ENCODE assay signal across 21 cellular contexts in genomic region chr4:2807571-2807970, GRCh38. TPM values are rescaled to one million over a fixed set of nuclear protein-coding genes. Genes with fewer than 3 reads are reported as not detected.
DNase-seq lines count a peak whose midpoint lies in the region; ATAC-seq and TF ChIP-seq lines count a peak whose summit lies in the region.
"Had no signal": no experiment of that assay in that cellular context is flagged by ENCODE, and none has a peak within 500 bp of the region (broad histone marks: within the 10 kb centered on the region; RNA-seq: fewer than 3 reads in every experiment).

No MANE protein-coding gene starts in this region.

- H3K4me3 Mint-ChIP-seq in activated CD4-positive, alpha-beta memory T cell treated with anti-CD3 and anti-CD28 coated beads for 36 hours, result no peak overlapping the region
- no peak overlapping the region for H3K4me3 Mint-ChIP-seq in activated CD4-positive, alpha-beta memory T cell treated with anti-CD3 and anti-CD28 coated beads, Interleukin-2, amount 10 ng/mL, durations not matched to agents 7 days and 5 days
- H3K4me3 Mint-ChIP-seq in dendritic cell treated with granulocyte-macrophage colony-stimulating factor and Interleukin-4, amounts not matched to agents 40 ng/mL and 50 ng/mL, for 4 days, result no peak overlapping the region
- no peak overlapping the region for H3K4me3 Mint-ChIP-seq in type B pancreatic cell

- H3K27me3 Mint-ChIP-seq in activated CD4-positive, alpha-beta memory T cell treated with anti-CD3 and anti-CD28 coated beads for 36 hours, result no peaks in the 10 kb centered on the region
- no peaks in the 10 kb centered on the region for H3K27me3 Mint-ChIP-seq in activated CD4-positive, alpha-beta memory T cell treated with anti-CD3 and anti-CD28 coated beads, Interleukin-2, amount 10 ng/mL, durations not matched to agents 7 days and 5 days
- no peaks in the 10 kb centered on the region for H3K27me3 Mint-ChIP-seq in dendritic cell treated with granulocyte-macrophage colony-stimulating factor and Interleukin-4, amounts not matched to agents 40 ng/mL and 50 ng/mL, for 4 days
- H3K27me3 Mint-ChIP-seq in type B pancreatic cell, result no peaks in the 10 kb centered on the region
- H3K27me3 Mint-ChIP-seq: memory B cell; naive thymus-derived CD8-positive, alpha-beta T cell had no signal

- peaks cover 1% of the 10 kb centered on the region for H3K36me3 Mint-ChIP-seq in activated CD4-positive, alpha-beta memory T cell treated with anti-CD3 and anti-CD28 coated beads for 36 hours
- peaks cover 9% of the 10 kb centered on the region for H3K36me3 Mint-ChIP-seq in activated CD4-positive, alpha-beta memory T cell treated with anti-CD3 and anti-CD28 coated beads, Interleukin-2, amount 10 ng/mL, durations not matched to agents 7 days and 5 days (ENCODE audit: low read depth)
- peaks cover 95% of the 10 kb centered on the region for H3K36me3 Mint-ChIP-seq in dendritic cell treated with granulocyte-macrophage colony-stimulating factor and Interleukin-4, amounts not matched to agents 40 ng/mL and 50 ng/mL, for 4 days (ENCODE audit: low read depth)
- no peaks in the 10 kb centered on the region for H3K36me3 Mint-ChIP-seq in type B pancreatic cell
- H3K36me3 Mint-ChIP-seq: memory B cell; naive thymus-derived CD8-positive, alpha-beta T cell had no signal

- CTCF ChIA-PET in activated CD4-positive, alpha-beta memory T cell treated with anti-CD3 and anti-CD28 coated beads for 36 hours (lab: Charles Lee), result no interaction called here
- CTCF ChIA-PET in activated CD4-positive, alpha-beta memory T cell treated with anti-CD3 and anti-CD28 coated beads, Interleukin-2, amount 10 ng/mL, durations not matched to agents 7 days and 5 days (lab: Charles Lee), result no interaction called here

- no peak for DNase-seq in activated CD4-positive, alpha-beta memory T cell treated with anti-CD3 and anti-CD28 coated beads for 36 hours
- no peak for DNase-seq in activated CD4-positive, alpha-beta memory T cell treated with anti-CD3 and anti-CD28 coated beads, Interleukin-2, amount 10 ng/mL, durations not matched to agents 7 days and 5 days
- DNase-seq in mucosa of descending colon (peak in 2 of 3 donors; percentile 39 to 65), type B pancreatic cell (ENCODE audit: extremely low spot score, unreplicated experiment) (no peak), hypothalamus (lab: John Stamatoyannopoulos, UW) (no peak)
- DNase-seq in stimulated activated naive CD4-positive, alpha-beta T cell treated with Interleukin-2 at 50 U/mL for 16 hours (lab: John Stamatoyannopoulos, UW), result no peak
- DNase-seq: activated CD4-positive, CD25-positive, alpha-beta regulatory T cell treated with anti-CD3 and anti-CD28 coated beads, Interleukin-2, amount 50 U/mL, for 72 hours; Caco-2; islet precursor cell; KG1; MV-4-11; naive thymus-derived CD8-positive, alpha-beta T cell; NCI-H187 treated with DMSO at 0.1 percent for 48 hours had no signal

- H3K4me1 ChIP-seq in mucosa of descending colon (ENCODE audit: low read depth), result peaks cover 63% of the 10 kb centered on the region
- H3K4me1 ChIP-seq: Caco-2 had no signal

- no peaks in the 10 kb centered on the region for H3K36me3 ChIP-seq in mucosa of descending colon (ENCODE audit: low read depth)
- H3K36me3 ChIP-seq: adrenal gland, sigmoid colon, tibial artery had no signal

- H3K9me3 Mint-ChIP-seq in activated CD4-positive, alpha-beta memory T cell treated with anti-CD3 and anti-CD28 coated beads for 36 hours, result no peaks in the 10 kb centered on the region
- H3K9me3 Mint-ChIP-seq in activated CD4-positive, alpha-beta memory T cell treated with anti-CD3 and anti-CD28 coated beads, Interleukin-2, amount 10 ng/mL, durations not matched to agents 7 days and 5 days, result no peaks in the 10 kb centered on the region
- H3K9me3 Mint-ChIP-seq in dendritic cell treated with granulocyte-macrophage colony-stimulating factor and Interleukin-4, amounts not matched to agents 40 ng/mL and 50 ng/mL, for 4 days, result no peaks in the 10 kb centered on the region
- no peaks in the 10 kb centered on the region for H3K9me3 Mint-ChIP-seq in type B pancreatic cell
- H3K9me3 Mint-ChIP-seq: activated T-helper 2 cell treated with anti-CD3 and anti-CD28 coated beads, Interferon-gamma antibody, Interleukin-2, Interleukin-4, amounts not matched to agents 10 μg/mL and 5 μg/mL and 100 μg/mL, durations not matched to agents 14 hours and 24 hours and 36 hours; memory B cell; naive thymus-derived CD8-positive, alpha-beta T cell had no signal

- TF ChIP-seq CTCF in mucosa of descending colon (IDR thresholded peaks at IDR 0.05), result no peak
- TF ChIP-seq CTCF in type B pancreatic cell (conservative IDR thresholded peaks at IDR 0.05), result no peak

- H3K4me1 Mint-ChIP-seq in activated CD4-positive, alpha-beta memory T cell treated with anti-CD3 and anti-CD28 coated beads for 36 hours (ENCODE audit: low read depth), result peaks cover 11% of the 10 kb centered on the region
- peaks cover 20% of the 10 kb centered on the region for H3K4me1 Mint-ChIP-seq in activated CD4-positive, alpha-beta memory T cell treated with anti-CD3 and anti-CD28 coated beads, Interleukin-2, amount 10 ng/mL, durations not matched to agents 7 days and 5 days
- peaks cover 95% of the 10 kb centered on the region for H3K4me1 Mint-ChIP-seq in dendritic cell treated with granulocyte-macrophage colony-stimulating factor and Interleukin-4, amounts not matched to agents 40 ng/mL and 50 ng/mL, for 4 days (ENCODE audit: low read depth)
- H3K4me1 Mint-ChIP-seq in type B pancreatic cell (ENCODE audit: unreplicated experiment), result peaks cover 15% of the 10 kb centered on the region

- intact Hi-C loops in activated CD4-positive, alpha-beta memory T cell treated with anti-CD3 and anti-CD28 coated beads for 36 hours (cut with micrococcal nuclease), result no loop called here
- intact Hi-C loops in dendritic cell treated with granulocyte-macrophage colony-stimulating factor and Interleukin-4, amounts not matched to agents 40 ng/mL and 50 ng/mL, for 4 days (cut with micrococcal nuclease), result no loop called here
- intact Hi-C loops in mucosa of descending colon (cut with DNase I, micrococcal nuclease), result no loop called here

- H3K27ac Mint-ChIP-seq in activated CD4-positive, alpha-beta memory T cell treated with anti-CD3 and anti-CD28 coated beads for 36 hours, result peak overlapping the region; percentile 23
- H3K27ac Mint-ChIP-seq in activated CD4-positive, alpha-beta memory T cell treated with anti-CD3 and anti-CD28 coated beads, Interleukin-2, amount 10 ng/mL, durations not matched to agents 7 days and 5 days, result no peak overlapping the region
- H3K27ac Mint-ChIP-seq in dendritic cell treated with granulocyte-macrophage colony-stimulating factor and Interleukin-4, amounts not matched to agents 40 ng/mL and 50 ng/mL, for 4 days, result peak overlapping the region; percentile 71
- H3K27ac Mint-ChIP-seq in type B pancreatic cell, result peak overlapping the region; percentile 46
- H3K27ac Mint-ChIP-seq: activated T-helper 2 cell treated with anti-CD3 and anti-CD28 coated beads, Interferon-gamma antibody, Interleukin-2, Interleukin-4, amounts not matched to agents 10 μg/mL and 5 μg/mL and 100 μg/mL, durations not matched to agents 14 hours and 24 hours and 36 hours had no signal

- no peak for ATAC-seq in mucosa of descending colon
- no peak for ATAC-seq in HG02763 (IDR thresholded peaks at IDR 0.05; ENCODE audit: unreplicated experiment)
- ATAC-seq: naive thymus-derived CD8-positive, alpha-beta T cell had no signal

- POLR2A ChIA-PET in activated CD4-positive, alpha-beta memory T cell treated with anti-CD3 and anti-CD28 coated beads for 36 hours (lab: Charles Lee), result no interaction called here
- POLR2A ChIA-PET in activated CD4-positive, alpha-beta memory T cell treated with anti-CD3 and anti-CD28 coated beads, Interleukin-2, amount 10 ng/mL, durations not matched to agents 7 days and 5 days (lab: Charles Lee), result interaction anchor here (1.2 kb wide), 1 partner anchor 11 kb away, joined by 3 read pairs; no protein-coding TSS in a partner anchor

- no peaks in the 10 kb centered on the region for H3K9me3 ChIP-seq in mucosa of descending colon
- H3K9me3 ChIP-seq: adrenal gland, Caco-2, sigmoid colon, SK-N-SH, tibial artery had no signal

- H3K4me3 ChIP-seq in mucosa of descending colon, result no peak overlapping the region
- H3K4me3 ChIP-seq: adrenal gland, sigmoid colon, tibial artery had no signal

RNA-seq across cellular contexts. Expression of gene SH3BP2, which starts 14.7 kb away (rescaled TPM):
- 10 to 100 TPM; 55.9 to 62.8 TPM for total RNA-seq in activated CD4-positive, alpha-beta memory T cell treated with anti-CD3 and anti-CD28 coated beads for 36 hours
- 10 to 100 TPM; 77.0 to 80.3 TPM for total RNA-seq in activated CD4-positive, alpha-beta memory T cell treated with anti-CD3 and anti-CD28 coated beads, Interleukin-2, amount 10 ng/mL, durations not matched to agents 7 days and 5 days
- total RNA-seq in mucosa of descending colon (10 to 100 TPM; 48.1 to 75.3 (median 73.0) TPM), type B pancreatic cell (ENCODE audit: low replicate concordance) (31.4 and 45.4 TPM in 2 replicates)

RNA-seq across cellular contexts. Expression of gene ADD1, which starts 36.1 kb away (rescaled TPM):
- total RNA-seq in activated CD4-positive, alpha-beta memory T cell treated with anti-CD3 and anti-CD28 coated beads for 36 hours, result 100 to 1,000 TPM; 212 TPM
- 100 to 1,000 TPM; 266 to 277 TPM for total RNA-seq in activated CD4-positive, alpha-beta memory T cell treated with anti-CD3 and anti-CD28 coated beads, Interleukin-2, amount 10 ng/mL, durations not matched to agents 7 days and 5 days
- total RNA-seq in mucosa of descending colon (100 to 1,000 TPM; 201 to 373 (median 261) TPM), type B pancreatic cell (ENCODE audit: low replicate concordance) (197 and 235 TPM in 2 replicates)

RNA-seq across cellular contexts. Expression of gene TNIP2, which starts 51.4 kb away (rescaled TPM):
- 10 to 100 TPM; 74.2 to 77.5 TPM for total RNA-seq in activated CD4-positive, alpha-beta memory T cell treated with anti-CD3 and anti-CD28 coated beads for 36 hours
- total RNA-seq in activated CD4-positive, alpha-beta memory T cell treated with anti-CD3 and anti-CD28 coated beads, Interleukin-2, amount 10 ng/mL, durations not matched to agents 7 days and 5 days, result 10 to 100 TPM; 56.1 to 58.4 TPM
- total RNA-seq in mucosa of descending colon (10 to 100 TPM; 50.3 to 51.5 (median 51.2) TPM), type B pancreatic cell (ENCODE audit: low replicate concordance) (25.3 and 26.1 TPM in 2 replicates)

Comparison
In these comparisons a context has a peak if more than half of its experiments do, and no peak if none do; other contexts are left out.
1. DNase-seq: peak in mucosa of descending colon (2 of 3); none in activated CD4-positive, alpha-beta memory T cell treated with anti-CD3 and anti-CD28 coated beads for 36 hours (single experiment), activated CD4-positive, alpha-beta memory T cell treated with anti-CD3 and anti-CD28 coated beads, Interleukin-2, amount 10 ng/mL, durations not matched to agents 7 days and 5 days (single experiment), type B pancreatic cell (single experiment), stimulated activated naive CD4-positive, alpha-beta T cell treated with Interleukin-2 at 50 U/mL for 16 hours (single experiment) and hypothalamus (0 of 51).